ENCODE assay signal across 21 cellular contexts in genomic region chr21:41668051-41668541, GRCh38.
DNase-seq lines count a peak whose midpoint lies in the region; ATAC-seq and TF ChIP-seq lines count a peak whose summit lies in the region.
"Had no signal": no experiment of that assay in that cellular context is flagged by ENCODE, and none has a peak within 500 bp of the region (broad histone marks: within the 10 kb centered on the region; RNA-seq: fewer than 3 reads in every experiment).

No MANE protein-coding gene starts in this region.

- H3K27ac ChIP-seq in esophagus squamous epithelium (peak overlapping the region; percentile 70 to 88 (median 83)), osteoblast (ENCODE audit: low read depth, low read length) (no peak overlapping the region), PC-9 (no peak overlapping the region)
- H3K27ac ChIP-seq: SJSA1 had no signal

- peaks cover 0 to 3% (median 0%) of the 10 kb centered on the region in 4 donors for H3K27me3 ChIP-seq in esophagus squamous epithelium
- H3K27me3 ChIP-seq in osteoblast (ENCODE audit: insufficient read depth, low read length), result no peaks in the 10 kb centered on the region
- no peaks in the 10 kb centered on the region for H3K27me3 ChIP-seq in PC-9 (ENCODE audit: insufficient read depth, low read depth)
- H3K27me3 ChIP-seq: BE2C, SJSA1 had no signal

- intact Hi-C loops in cardiac septum (cut with DNase I) (no loop called here), Right ventricle myocardium inferior (cut with DNase I) (no loop called here), esophagus squamous epithelium (cut with DNase I) (no loop called here), PC-9 (cut with micrococcal nuclease; ENCODE audit: unreplicated experiment) (no loop called here)

- H3K9me3 ChIP-seq in esophagus squamous epithelium (no peaks in the 10 kb centered on the region), osteoblast (ENCODE audit: low read depth, low read length) (no peaks in the 10 kb centered on the region), PC-9 (ENCODE audit: insufficient read depth, low read depth) (no peaks in the 10 kb centered on the region)
- H3K9me3 ChIP-seq: BE2C, SJSA1 had no signal

- POLR2A ChIA-PET in PC-9 (lab: Charles Lee; ENCODE audit: unreplicated experiment), result no interaction called here

- H3K9me2 ChIP-seq in PC-9 (ENCODE audit: insufficient read depth), result no peaks in the 10 kb centered on the region

- no peak overlapping the region for H3K4me2 ChIP-seq in osteoblast (ENCODE audit: insufficient read depth, low read length)
- no peak overlapping the region for H3K4me2 ChIP-seq in PC-9

- no peak for TF ChIP-seq POLR2A in esophagus squamous epithelium (IDR thresholded peaks at IDR 0.05)

- 80 to 90% methylated on average over 1 to 6 of the region's 11 CpGs for WGBS in esophagus squamous epithelium, 2 donors

- no peaks in the 10 kb centered on the region for H4K20me1 ChIP-seq in osteoblast (ENCODE audit: insufficient read depth, low read length)
- no peaks in the 10 kb centered on the region for H4K20me1 ChIP-seq in PC-9 (ENCODE audit: insufficient read depth)

- CTCF ChIA-PET in PC-9 (lab: Charles Lee), result no interaction called here

- BruUV-seq in PC-9 (replicated peaks; lab: Mats Ljungman, UMichigan), result no TSS peak

- TF ChIP-seq CTCF in esophagus squamous epithelium (IDR thresholded peaks at IDR 0.05) (no peak), osteoblast (IDR thresholded peaks at IDR 0.05; ENCODE audit: extremely low read depth, low read depth, low read length) (no peak), PC-9 (conservative IDR thresholded peaks at IDR 0.05) (no peak)

- no peaks in the 10 kb centered on the region for H3K79me2 ChIP-seq in osteoblast (ENCODE audit: insufficient read depth, low read length)
- no peaks in the 10 kb centered on the region for H3K79me2 ChIP-seq in PC-9 (ENCODE audit: low read depth)

- peaks cover 4% of the 10 kb centered on the region; the same call in 1 of the 2 replicates for H3F3A ChIP-seq in PC-9 (ENCODE audit: insufficient read depth, low read depth)

- no peak for ATAC-seq in Right ventricle myocardium inferior
- no peak for ATAC-seq in GM21381 (IDR thresholded peaks at IDR 0.05; ENCODE audit: unreplicated experiment)

- no peaks in the 10 kb centered on the region for H3K36me3 ChIP-seq in esophagus squamous epithelium
- H3K36me3 ChIP-seq in osteoblast (ENCODE audit: insufficient read depth, low read length), result no peaks in the 10 kb centered on the region
- H3K36me3 ChIP-seq in PC-9 (ENCODE audit: low read depth), result no peaks in the 10 kb centered on the region
- H3K36me3 ChIP-seq: BE2C, SJSA1 had no signal

- H3K4me3 ChIP-seq in esophagus squamous epithelium (peak overlapping the region; percentile 1 to 21 (median 14)), osteoblast (ENCODE audit: insufficient read depth, low read length) (no peak overlapping the region), PC-9 (no peak overlapping the region)
- H3K4me3 ChIP-seq: SJSA1 had no signal

- H2AFZ ChIP-seq in osteoblast (ENCODE audit: low read length), result no peak overlapping the region
- H2AFZ ChIP-seq in PC-9, result no peak overlapping the region

- H3K4me1 ChIP-seq in esophagus squamous epithelium (peaks cover 45 to 93% (median 50%) of the 10 kb centered on the region in 3 donors), osteoblast (ENCODE audit: insufficient read depth, low read length) (peaks cover 15% of the 10 kb centered on the region), PC-9 (replicated peaks; ENCODE audit: insufficient read depth) (peaks cover 37% of the 10 kb centered on the region)
- H3K4me1 ChIP-seq: BE2C had no signal

- DNase-seq in cardiac septum (ENCODE audit: low spot score) (peak; percentile 20), Right ventricle myocardium inferior (ENCODE audit: missing footprints) (no peak), esophagus squamous epithelium (lab: John Stamatoyannopoulos, UW) (no peak), osteoblast (ENCODE audit: insufficient read length, low spot score, missing footprints) (peak; percentile 71), PC-9 (no peak), NCI-H2029 (lab: John Stamatoyannopoulos, UW) (no peak)
- DNase-seq in activated CD4-positive, alpha-beta T cell treated with anti-CD3 and anti-CD28 coated beads, Interleukin-2, amount 50 U/mL, for 4 hours, result no peak
- DNase-seq: 8988T, ACHN, BE2C, Calu3, DMS153, DND-41, NCI-H1048, NCI-H1417, NCI-H1694, NCI-H2081, NCI-H2227 treated with DMSO at 0.1 percent for 48 hours, NCI-H526 treated with DMSO at 0.1 percent for 48 hours had no signal

Comparison
In these comparisons a context has a peak if more than half of its experiments do, and no peak if none do; other contexts are left out.
1. DNase-seq: peak in cardiac septum (single experiment) and osteoblast (single experiment); none in Right ventricle myocardium inferior (single experiment), esophagus squamous epithelium (single experiment), PC-9 (0 of 2), NCI-H2029 (single experiment) and activated CD4-positive, alpha-beta T cell treated with anti-CD3 and anti-CD28 coated beads, Interleukin-2, amount 50 U/mL, for 4 hours (0 of 2).
2. H3K27ac ChIP-seq: peak in esophagus squamous epithelium (4 of 4); none in osteoblast (single experiment) and PC-9 (single experiment).
3. H3K4me3 ChIP-seq: peak in esophagus squamous epithelium (4 of 4); none in osteoblast (single experiment) and PC-9 (single experiment).